17 cellular contexts compared by ENCODE assay signal in the genomic region with DNA sequence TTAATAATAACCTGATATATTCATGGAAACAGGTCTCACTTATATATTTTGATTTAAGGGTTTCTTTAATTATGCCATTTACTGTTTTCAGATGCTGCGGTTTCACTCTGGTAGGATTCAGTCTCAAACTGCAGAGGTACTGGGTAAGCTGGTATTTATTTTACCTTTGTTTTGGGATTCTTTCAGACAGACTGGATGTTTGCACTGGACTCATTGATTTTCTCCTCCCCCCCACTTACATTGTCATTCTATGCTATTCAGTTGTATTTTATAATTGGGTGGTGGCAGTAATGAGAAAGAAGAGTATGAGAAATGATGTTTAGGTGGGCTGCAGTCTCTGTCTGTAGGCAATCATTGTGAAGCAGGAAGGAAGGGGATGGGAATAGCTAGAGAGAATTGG.
A peak's percentile ranks its signal among the peaks of the same experiment; 100 is the strongest.
DNase-seq lines count a peak whose midpoint lies in the region; ATAC-seq and TF ChIP-seq lines count a peak whose summit lies in the region.
"Had no signal": no experiment of that assay in that cellular context is flagged by ENCODE, and none has a peak within 500 bp of the region (broad histone marks: within the 10 kb centered on the region; RNA-seq: fewer than 3 reads in every experiment).

No MANE protein-coding gene starts in this region.

- no peaks in the 10 kb centered on the region for H4K20me1 ChIP-seq in BLaER1 treated with 17β-estradiol and CSF1 and Interleukin-3, amounts not matched to agents 10 nM and 100 nM
- no peaks in the 10 kb centered on the region for H4K20me1 ChIP-seq in H9 (ENCODE audit: control insufficient read depth, insufficient read depth, insufficient read length)

- H3K79me2 ChIP-seq in H9 (ENCODE audit: insufficient read depth, low read length): no peaks in the 10 kb centered on the region

- H3K9me3 ChIP-seq in BLaER1 treated with 17β-estradiol and CSF1 and Interleukin-3, amounts not matched to agents 10 nM and 100 nM (replicated peaks in 1 of 11): peaks cover 0 to 29% (median 18%) of the 10 kb centered on the region in 11 experiments; a peak in 13 of 22 replicates
- H3K9me3 ChIP-seq in right lobe of liver (no peaks in the 10 kb centered on the region), H9 (ENCODE audit: control insufficient read depth, low read depth, low read length) (no peaks in the 10 kb centered on the region), lower lobe of right lung (no peaks in the 10 kb centered on the region)

- WGBS in right lobe of liver (ENCODE audit: insufficient coverage, low coverage, low lambda C conversion rate, missing lambda C conversion rate): 29% methylated on average over 1 of the region's 1 CpG
- no CpG with 5 or more reads among the region's 1 CpG for WGBS in H9 (ENCODE audit: extremely low coverage, insufficient read length, low lambda C conversion rate)

- 0 out of 5 replicates have a peak overlapping the region, but pooled peaks of 1 of the 2 experiments have one; percentile 6 for H3K4me3 Mint-ChIP-seq in H9
- no peak overlapping the region for H3K4me3 Mint-ChIP-seq in natural killer cell
- H3K4me3 Mint-ChIP-seq: CD4-positive, alpha-beta T cell had no signal

- H4K8ac ChIP-seq in H9 (replicated peaks; ENCODE audit: insufficient read length, low read depth, low read length): no peak overlapping the region

- peak overlapping the region in 1 of 10 experiments; percentile 6; a peak in 1 of 20 replicates for H3K4me3 ChIP-seq in BLaER1 treated with 17β-estradiol and CSF1 and Interleukin-3, amounts not matched to agents 10 nM and 100 nM
- 0 out of 2 replicates have a peak overlapping the region, but pooled peaks have one; percentile 15 for H3K4me3 ChIP-seq in GM08714 (ENCODE audit: low read length)
- peak overlapping the region; percentile 9 for H3K4me3 ChIP-seq in NB4 (ENCODE audit: low read depth, low read length)
- H3K4me3 ChIP-seq in right lobe of liver: no peak overlapping the region
- H3K4me3 ChIP-seq in lower lobe of right lung: no peak overlapping the region

- intact Hi-C loops in right lobe of liver (cut with DNase I): no loop called here
- intact Hi-C loops in lower lobe of right lung (cut with DNase I): no loop called here
- intact Hi-C loops in natural killer cell (cut with micrococcal nuclease): no loop called here

- no peak overlapping the region for H3K14ac ChIP-seq in H9 (ENCODE audit: insufficient read depth, low read length)

- no peaks in the 10 kb centered on the region for H3K23me2 ChIP-seq in H9 (ENCODE audit: insufficient read length, low read depth, low read length, poor library complexity, severe bottlenecking)

- TF ChIP-seq POLR2A in NB4 (IDR thresholded peaks at IDR 0.05; ENCODE audit: extremely low read depth, insufficient read length): no peak
- TF ChIP-seq POLR2A in right lobe of liver (IDR thresholded peaks at IDR 0.05): no peak

- H4K91ac ChIP-seq in H9 (ENCODE audit: insufficient read length, low read depth, low read length): no peak overlapping the region

- no peak overlapping the region for H2BK12ac ChIP-seq in H9 (ENCODE audit: insufficient read length, low read depth, low read length)

- peak overlapping the region in 9 of 11 experiments; percentile 52 to 96 (median 91); a peak in 18 of 22 replicates for H3K27ac ChIP-seq in BLaER1 treated with 17β-estradiol and CSF1 and Interleukin-3, amounts not matched to agents 10 nM and 100 nM
- no peak overlapping the region for H3K27ac ChIP-seq in right lobe of liver
- no peak overlapping the region for H3K27ac ChIP-seq in H9 (ENCODE audit: insufficient read length, low read depth, low read length)
- H3K27ac ChIP-seq in lower lobe of right lung: no peak overlapping the region

- H3K36me3 Mint-ChIP-seq in H9 (ENCODE audit: insufficient read depth in 1 of 3, low read depth in 3 of 3) (no peaks in the 10 kb centered on the region), natural killer cell (no peaks in the 10 kb centered on the region)

- no peak overlapping the region for H2BK120ac ChIP-seq in H9 (ENCODE audit: low read depth, low read length, poor library complexity, severe bottlenecking)

- no peak overlapping the region for H3K4ac ChIP-seq in H9 (ENCODE audit: low read depth, low read length)

- no peaks in the 10 kb centered on the region for H3K27me3 ChIP-seq in BLaER1 treated with 17β-estradiol and CSF1 and Interleukin-3, amounts not matched to agents 10 nM and 100 nM
- H3K27me3 ChIP-seq in right lobe of liver (no peaks in the 10 kb centered on the region), H9 (ENCODE audit: insufficient read depth, low read length) (no peaks in the 10 kb centered on the region), lower lobe of right lung (ENCODE audit: low read depth) (no peaks in the 10 kb centered on the region)

- H3K4me2 ChIP-seq in BLaER1 treated with 17β-estradiol and CSF1 and Interleukin-3, amounts not matched to agents 10 nM and 100 nM: peak overlapping the region; percentile 49 to 88 (median 67)
- H3K4me2 ChIP-seq in H9 (ENCODE audit: insufficient read depth, insufficient read length, low read length): no peak overlapping the region

- no peak overlapping the region for H3K23ac ChIP-seq in H9 (ENCODE audit: insufficient read length, low read depth, low read length)

- no peak overlapping the region for H2AFZ ChIP-seq in H9 (ENCODE audit: low read length)

- H3K27ac Mint-ChIP-seq in H9: peak overlapping the region in 1 of 3 experiments; percentile 10; a peak in 1 of 7 replicates
- no peak overlapping the region for H3K27ac Mint-ChIP-seq in natural killer cell
- H3K27ac Mint-ChIP-seq: CD4-positive, alpha-beta T cell had no signal

- H3K36me3 ChIP-seq in BLaER1 treated with 17β-estradiol and CSF1 and Interleukin-3, amounts not matched to agents 10 nM and 100 nM: no peaks in the 10 kb centered on the region
- H3K36me3 ChIP-seq in right lobe of liver: no peaks in the 10 kb centered on the region
- no peaks in the 10 kb centered on the region for H3K36me3 ChIP-seq in lower lobe of right lung

- peaks cover 14% of the 10 kb centered on the region for H3K27me3 Mint-ChIP-seq in H9 (ENCODE audit: low read depth)
- H3K27me3 Mint-ChIP-seq in natural killer cell (ENCODE audit: low read depth in 2 of 2): peaks cover 15 to 22% of the 10 kb centered on the region in 2 donors
- H3K27me3 Mint-ChIP-seq: CD4-positive, alpha-beta T cell had no signal

- H3K9me3 Mint-ChIP-seq in H9: no peaks in the 10 kb centered on the region
- peaks cover 0 to 5% of the 10 kb centered on the region in 2 donors for H3K9me3 Mint-ChIP-seq in natural killer cell
- H3K9me3 Mint-ChIP-seq: CD4-positive, alpha-beta T cell had no signal

- no peak overlapping the region for H2AK5ac ChIP-seq in H9 (ENCODE audit: insufficient read length, low read length)

- no peak overlapping the region for H3T11ph ChIP-seq in H9 (ENCODE audit: low read length)

- H3K9ac ChIP-seq in BLaER1 treated with 17β-estradiol and CSF1 and Interleukin-3, amounts not matched to agents 10 nM and 100 nM: peak overlapping the region in 9 of 11 experiments; percentile 32 to 77 (median 73); a peak in 17 of 22 replicates
- H3K9ac ChIP-seq in H9 (ENCODE audit: extremely low read depth, insufficient read length, low read length): no peak overlapping the region

- no peak overlapping the region for H3K56ac ChIP-seq in H9 (ENCODE audit: insufficient read length, low read depth, low read length)

- no peak overlapping the region for H2BK15ac ChIP-seq in H9 (ENCODE audit: low read depth, low read length)

- no peak overlapping the region for H3K18ac ChIP-seq in H9 (ENCODE audit: insufficient read length, low read depth, low read length)

- ATAC-seq in right lobe of liver (peak; percentile 60 to 67 (median 62)), lower lobe of right lung (no peak), natural killer cell (no peak)

- TF ChIP-seq CTCF in NB4 (IDR thresholded peaks at IDR 0.05; ENCODE audit: low read depth, low read length) (no peak), right lobe of liver (IDR thresholded peaks at IDR 0.05) (no peak), H9 (conservative IDR thresholded peaks at IDR 0.05) (no peak), lower lobe of right lung (IDR thresholded peaks at IDR 0.05) (no peak), natural killer cell (IDR thresholded peaks at IDR 0.05) (no peak)

- peaks cover 29 to 43% of the 10 kb centered on the region in 2 experiments for H3K4me1 Mint-ChIP-seq in H9
- peaks cover 7 to 12% of the 10 kb centered on the region in 2 donors for H3K4me1 Mint-ChIP-seq in natural killer cell

- H3K79me1 ChIP-seq in H9 (ENCODE audit: insufficient read depth, low read depth, low read length, poor library complexity, severe bottlenecking): no peaks in the 10 kb centered on the region

- no peak overlapping the region for H4K5ac ChIP-seq in H9 (ENCODE audit: insufficient read length, low read depth, low read length)

- H3K4me1 ChIP-seq in BLaER1 treated with 17β-estradiol and CSF1 and Interleukin-3, amounts not matched to agents 10 nM and 100 nM: peaks cover 36 to 73% (median 58%) of the 10 kb centered on the region in 10 experiments
- peaks cover 0 to 4% (median 0%) of the 10 kb centered on the region in 4 donors for H3K4me1 ChIP-seq in right lobe of liver
- H3K4me1 ChIP-seq in H9 (ENCODE audit: insufficient read depth, low read length): peaks cover 5% of the 10 kb centered on the region; the same call in 1 of the 2 replicates
- H3K4me1 ChIP-seq in lower lobe of right lung: no peaks in the 10 kb centered on the region

- no peak overlapping the region for H2BK5ac ChIP-seq in H9 (ENCODE audit: insufficient read length, low read length)

- DNase-seq in NB4 (ENCODE audit: low read depth) (no peak), right lobe of liver (no peak), H9 (no peak), lower lobe of right lung (no peak), natural killer cell (no peak)
- DNase-seq: ACHN; Calu3; CD4-positive, alpha-beta T cell; HCEC 1CT; NCI-H1048; NCI-H1436 treated with DMSO at 0.1 percent for 48 hours; NCI-H2029 treated with DMSO at 0.1 percent for 48 hours; NCI-H748 treated with DMSO at 0.1 percent for 48 hours; RPMI8226; SIG-M5 had no signal

- no peak overlapping the region for H2BK20ac ChIP-seq in H9 (ENCODE audit: low read depth, low read length, poor library complexity, severe bottlenecking)

Comparison
In these comparisons a context has a peak if more than half of its experiments do, and no peak if none do; other contexts are left out.
1. H3K27ac ChIP-seq: peak in BLaER1 treated with 17β-estradiol and CSF1 and Interleukin-3, amounts not matched to agents 10 nM and 100 nM (9 of 11); none in right lobe of liver (0 of 3), H9 (single experiment) and lower lobe of right lung (single experiment).
2. H3K4me3 ChIP-seq: peak in GM08714 (single experiment) and NB4 (single experiment); none in right lobe of liver (0 of 3) and lower lobe of right lung (single experiment).
3. ATAC-seq: peak in right lobe of liver (4 of 4); none in lower lobe of right lung (0 of 2) and natural killer cell (0 of 3).